ENCODE assay signal across 13 cellular contexts in genomic region chr12:133255833-133256232, GRCh38. TPM values are rescaled to one million over a fixed set of nuclear protein-coding genes. Genes with fewer than 3 reads are reported as not detected.
"Had no signal": no experiment of that assay in that cellular context is flagged by ENCODE, and none has a peak within 500 bp of the region (broad histone marks: within the 10 kb centered on the region; RNA-seq: fewer than 3 reads in every experiment).

No MANE protein-coding gene starts in this region.

RNA-seq across cellular contexts. Expression of gene ANHX, which starts 20.2 kb away (rescaled TPM):
- total RNA-seq: activated B cell treated with CpG ODN at 0.5 μM for 24 hours; activated CD4-positive, alpha-beta memory T cell treated with anti-CD3 and anti-CD28 coated beads for 36 hours; activated CD4-positive, alpha-beta memory T cell treated with anti-CD3 and anti-CD28 coated beads, Interleukin-2, amount 10 ng/mL, durations not matched to agents 7 days and 5 days; activated CD4-positive, alpha-beta T cell treated with anti-CD3 and anti-CD28 coated beads for 36 hours; activated CD4-positive, alpha-beta T cell treated with anti-CD3 and anti-CD28 coated beads, Interleukin-2, amount 10 ng/mL, durations not matched to agents 7 days and 5 days; activated CD8-positive, alpha-beta memory T cell treated with anti-CD3 and anti-CD28 coated beads for 36 hours; activated CD8-positive, alpha-beta memory T cell treated with anti-CD3 and anti-CD28 coated beads, Interleukin-2, amount 10 ng/mL, durations not matched to agents 7 days and 5 days; activated CD8-positive, alpha-beta T cell treated with anti-CD3 and anti-CD28 coated beads for 36 hours; activated CD8-positive, alpha-beta T cell treated with anti-CD3 and anti-CD28 coated beads, Interleukin-2, amount 10 ng/mL, durations not matched to agents 7 days and 5 days; T-helper 1 cell treated with Interleukin-12 subunit alpha and Interleukin-12 subunit beta and Interleukin-4 antibody, amounts not matched to agents 30 ng/mL and 1 ng/mL, for 36 hours; T-helper 17 cell; T-helper 2 cell treated with Interferon-gamma antibody and Interleukin-4, amounts not matched to agents 100 ng/mL and 5 ng/mL, for 36 hours; WTC11 had no signal
